10 cellular contexts compared by ENCODE assay signal in the genomic region with DNA sequence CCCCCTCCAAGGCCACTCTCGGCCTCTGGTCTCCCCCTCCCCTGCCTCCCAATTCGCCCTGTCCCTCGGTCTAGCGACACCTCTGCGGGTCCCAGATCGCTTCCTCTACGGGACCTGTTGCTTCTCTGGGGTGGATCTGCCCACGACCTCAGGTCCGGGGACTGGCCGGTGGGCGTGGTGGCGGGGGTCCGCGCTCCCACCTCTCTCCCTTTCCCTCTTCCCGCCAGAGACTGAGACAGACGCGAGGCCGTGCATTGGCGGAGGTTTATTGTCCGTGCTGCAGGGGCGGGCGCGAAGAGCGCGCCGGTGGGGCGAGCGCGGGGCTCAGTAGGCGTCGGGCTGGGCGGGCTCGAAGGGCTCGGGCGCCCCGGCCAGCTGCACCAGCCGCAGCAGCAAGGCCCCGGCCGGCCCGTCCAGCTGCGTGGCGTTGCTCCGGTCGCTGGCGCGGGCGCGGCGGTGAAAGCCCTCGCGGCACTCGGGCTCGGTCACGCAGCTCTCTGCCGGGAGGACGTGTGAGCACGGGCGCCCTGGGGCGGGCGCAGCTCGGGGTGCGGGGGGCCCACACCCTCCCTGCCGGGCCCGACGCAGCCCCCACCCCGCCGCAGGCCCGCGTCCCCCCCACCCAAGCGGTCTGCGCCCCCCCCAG. TPM values are rescaled to one million over a fixed set of nuclear protein-coding genes. Genes with fewer than 3 reads are reported as not detected.
DNase-seq lines count a peak whose midpoint lies in the region; ATAC-seq and TF ChIP-seq lines count a peak whose summit lies in the region.
"Had no signal": no experiment of that assay in that cellular context is flagged by ENCODE, and none has a peak within 500 bp of the region (broad histone marks: within the 10 kb centered on the region; RNA-seq: fewer than 3 reads in every experiment).

No MANE protein-coding gene starts in this region.

- H3K9me3 Mint-ChIP-seq in CD4-positive, alpha-beta T cell: no peaks in the 10 kb centered on the region

- peaks cover 18% of the 10 kb centered on the region for H3K4me1 Mint-ChIP-seq in CD4-positive, alpha-beta T cell (ENCODE audit: low read depth)

- no peaks in the 10 kb centered on the region for H3K9me3 ChIP-seq in CD4-positive, alpha-beta T cell (ENCODE audit: control insufficient read depth, low read length)
- H3K9me3 ChIP-seq in esophagus (ENCODE audit: control insufficient read depth in 2 of 2, insufficient read depth in 1 of 2, low read depth in 1 of 2, low read length in 1 of 2) (peaks cover 0 to 3% of the 10 kb centered on the region in 2 donors), osteoblast (ENCODE audit: low read depth, low read length) (no peaks in the 10 kb centered on the region)

- H3K79me2 ChIP-seq in osteoblast (ENCODE audit: insufficient read depth, low read length): no peaks in the 10 kb centered on the region

- no peak for DNase-seq in CD4-positive, alpha-beta T cell
- DNase-seq in HuH-7.5 (ENCODE audit: low spot score) (peak; percentile 76), osteoblast (ENCODE audit: insufficient read length, low spot score, missing footprints) (peak; percentile 94), NCI-H1105 treated with DMSO at 0.1 percent for 48 hours (lab: John Stamatoyannopoulos, UW) (no peak)
- no peak for DNase-seq in stimulated activated CD4-positive, alpha-beta T cell treated with anti-CD3 and anti-CD28 coated beads, Interleukin-4, amount 100 ng/mL, for 24 hours
- DNase-seq: effector CD4-positive, alpha-beta T cell; NCI-H1092 treated with DMSO at 0.1 percent for 48 hours had no signal

- CTCF ChIA-PET in CD4-positive, alpha-beta T cell (lab: Charles Lee): no interaction called here

- peak overlapping the region; percentile 34 to 40 for H3K4me3 ChIP-seq in esophagus (ENCODE audit: low read depth in 1 of 2, low read length in 2 of 2)
- H3K4me3 ChIP-seq in osteoblast (ENCODE audit: insufficient read depth, low read length): no peak overlapping the region

- H3K4me2 ChIP-seq in osteoblast (ENCODE audit: insufficient read depth, low read length): no peak overlapping the region

- H3K36me3 ChIP-seq in esophagus (ENCODE audit: control insufficient read depth in 2 of 2, insufficient read depth in 2 of 2, low read length in 1 of 2) (no peaks in the 10 kb centered on the region), osteoblast (ENCODE audit: insufficient read depth, low read length) (no peaks in the 10 kb centered on the region)

- POLR2A ChIA-PET in CD4-positive, alpha-beta T cell (lab: Charles Lee): interaction anchor here (1.7 to 2.3 kb wide), 2 partner anchors 9 to 10 kb away, joined by 7 to 18 read pairs; no protein-coding TSS in a partner anchor

- peak; percentile 62 for ATAC-seq in CD4-positive, alpha-beta T cell (ENCODE audit: poor library complexity)
- ATAC-seq in GM21529 (IDR thresholded peaks at IDR 0.05; ENCODE audit: unreplicated experiment): no peak
- no peak for ATAC-seq in GM18861 (IDR thresholded peaks at IDR 0.05; ENCODE audit: unreplicated experiment)

- no peaks in the 10 kb centered on the region for H4K20me1 ChIP-seq in osteoblast (ENCODE audit: insufficient read depth, low read length)

- H3K4me3 Mint-ChIP-seq in CD4-positive, alpha-beta T cell: peak overlapping the region; percentile 78

- H3K4me1 ChIP-seq in esophagus (ENCODE audit: control insufficient read depth in 2 of 2, insufficient read depth in 2 of 2, low read length in 1 of 2): peaks cover 2 to 10% of the 10 kb centered on the region in 2 donors
- peaks cover 10% of the 10 kb centered on the region for H3K4me1 ChIP-seq in osteoblast (ENCODE audit: insufficient read depth, low read length)

- WGBS in esophagus, 2 donors: 5% methylated on average over 55 to 71 of the region's 71 CpGs

- H3K36me3 Mint-ChIP-seq in CD4-positive, alpha-beta T cell (ENCODE audit: low read depth): no peaks in the 10 kb centered on the region

- intact Hi-C loops in CD4-positive, alpha-beta T cell (cut with DNase I, micrococcal nuclease): no loop called here

- no peak for TF ChIP-seq CTCF in CD4-positive, alpha-beta T cell (IDR thresholded peaks at IDR 0.05)
- TF ChIP-seq CTCF in osteoblast (IDR thresholded peaks at IDR 0.05; ENCODE audit: extremely low read depth, low read depth, low read length): no peak

- no peak overlapping the region for H3K27ac ChIP-seq in CD4-positive, alpha-beta T cell (ENCODE audit: low read depth, low read length)
- H3K27ac ChIP-seq in esophagus (ENCODE audit: low read depth in 2 of 2, low read length in 1 of 2) (no peak overlapping the region), osteoblast (ENCODE audit: low read depth, low read length) (no peak overlapping the region)

- H3K27ac Mint-ChIP-seq in CD4-positive, alpha-beta T cell: no peak overlapping the region

- H3K27me3 ChIP-seq in CD4-positive, alpha-beta T cell (ENCODE audit: control insufficient read depth, insufficient read depth, low read length): peaks cover 26% of the 10 kb centered on the region
- H3K27me3 ChIP-seq in esophagus (ENCODE audit: control insufficient read depth in 1 of 2, insufficient read depth in 2 of 2, low read length in 2 of 2): peaks cover 0 to 12% of the 10 kb centered on the region in 2 donors
- peaks cover 34% of the 10 kb centered on the region for H3K27me3 ChIP-seq in osteoblast (ENCODE audit: insufficient read depth, low read length)

- H3K27me3 Mint-ChIP-seq in CD4-positive, alpha-beta T cell: peaks cover 45% of the 10 kb centered on the region

- no peak overlapping the region for H2AFZ ChIP-seq in osteoblast (ENCODE audit: low read length)

RNA-seq across cellular contexts. Expression of a gene that starts 2.1 kb away (rescaled TPM):
- under 1 TPM; 0.47 to 0.56 TPM for total RNA-seq in CD4-positive, alpha-beta T cell
- not detected for polyA plus RNA-seq in esophagus
- total RNA-seq in osteoblast: not detected in 2 replicates

RNA-seq across cellular contexts. Expression of a gene that starts 11.0 kb away (rescaled TPM):
- total RNA-seq in CD4-positive, alpha-beta T cell: 1 to 10 TPM; 1.1 to 1.6 TPM
- polyA plus RNA-seq in esophagus: under 1 TPM in 1 of 2 donors, not detected in 1; 0.13 TPM
- not detected in 2 replicates for total RNA-seq in osteoblast

RNA-seq across cellular contexts. Expression of a gene that starts 36.6 kb away (rescaled TPM):
- total RNA-seq in CD4-positive, alpha-beta T cell: 10 to 100 TPM; 19.3 to 22.7 TPM
- polyA plus RNA-seq in esophagus: 10 to 100 TPM; 57.2 to 67.1 TPM
- total RNA-seq in osteoblast: 20.6 and 21.0 TPM in 2 replicates

RNA-seq across cellular contexts. Expression of a gene that starts 39.0 kb away (rescaled TPM):
- total RNA-seq in CD4-positive, alpha-beta T cell: not detected
- polyA plus RNA-seq in esophagus: under 1 TPM in 1 of 2 donors, not detected in 1; 0.24 TPM
- total RNA-seq in osteoblast: 0.29 TPM in 1 of 2 replicates, not detected in the other

Comparison
In these comparisons a context has a peak if more than half of its experiments do, and no peak if none do; other contexts are left out.
1. DNase-seq: peak in HuH-7.5 (single experiment) and osteoblast (single experiment); none in CD4-positive, alpha-beta T cell (0 of 10), stimulated activated CD4-positive, alpha-beta T cell treated with anti-CD3 and anti-CD28 coated beads, Interleukin-4, amount 100 ng/mL, for 24 hours (single experiment) and NCI-H1105 treated with DMSO at 0.1 percent for 48 hours (single experiment).